ENCODE assay signal across 8 cellular contexts in the genomic region with DNA sequence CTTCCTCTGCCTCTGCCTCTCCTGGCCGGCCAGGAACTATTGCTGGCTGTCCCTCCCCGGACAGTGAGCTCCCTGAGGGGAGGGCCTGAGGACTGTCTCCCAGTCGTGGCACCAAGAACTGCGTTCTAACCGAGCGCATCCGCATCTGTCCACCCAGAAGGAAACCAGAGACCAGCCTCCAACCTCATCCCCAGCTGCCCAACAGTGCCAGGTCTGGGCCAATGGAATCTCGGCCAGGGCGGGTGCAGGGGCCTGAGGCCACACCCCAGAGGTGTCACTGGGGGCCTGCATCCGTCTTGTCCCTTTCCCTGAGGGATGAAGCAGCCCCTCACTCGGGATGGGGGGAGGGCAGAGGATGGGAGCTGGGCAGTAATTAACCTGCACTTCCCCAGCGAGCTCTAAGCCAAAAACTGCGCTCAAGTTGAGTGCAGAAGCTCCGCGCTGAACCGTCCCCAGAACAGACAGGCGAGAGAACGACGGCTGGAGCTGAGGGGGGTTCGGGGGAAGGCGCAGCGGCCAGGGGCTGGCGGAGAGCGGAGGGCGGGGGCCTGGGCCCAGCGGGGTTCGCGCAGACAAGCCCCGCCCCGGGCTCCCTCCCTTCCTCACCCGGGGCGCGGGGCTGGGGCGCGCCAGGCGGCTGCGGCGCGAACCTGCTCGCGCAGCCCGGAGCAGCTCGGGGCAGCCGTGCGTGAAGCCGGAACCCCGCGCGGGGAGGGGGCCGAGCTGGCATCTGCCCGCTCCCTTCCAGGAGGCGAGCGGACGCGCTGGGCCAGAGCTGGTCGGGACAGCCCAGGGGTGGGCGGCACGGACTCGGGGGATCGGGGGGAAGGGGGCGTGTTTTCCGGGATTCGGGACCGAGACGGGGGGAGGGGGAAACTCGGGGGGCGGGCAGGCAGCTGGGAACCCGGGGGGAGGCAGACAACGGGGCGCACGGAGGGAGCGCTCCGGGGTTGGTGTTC. TPM values are rescaled to one million over a fixed set of nuclear protein-coding genes. Genes with fewer than 3 reads are reported as not detected.
DNase-seq lines count a peak whose midpoint lies in the region; ATAC-seq and TF ChIP-seq lines count a peak whose summit lies in the region.

No MANE protein-coding gene starts in this region.

- no peaks in the 10 kb centered on the region for H3K36me3 ChIP-seq in neural progenitor cell

- H3K27me3 Mint-ChIP-seq in neural progenitor cell (ENCODE audit: insufficient read depth, low read depth), result peaks cover 9% of the 10 kb centered on the region

- H3K4me2 ChIP-seq in neural progenitor cell, result peak overlapping the region; percentile 96

- no peak overlapping the region for H3K27ac ChIP-seq in neural progenitor cell
- H3K27ac ChIP-seq in substantia nigra (ENCODE audit: low read depth, low read length, poor library complexity, severe bottlenecking), result peak overlapping the region; percentile 99

- H3F3A ChIP-seq in neural progenitor cell (ENCODE audit: low read depth), result peaks cover 41% of the 10 kb centered on the region

- peaks cover 25% of the 10 kb centered on the region for H3K4me1 ChIP-seq in neural progenitor cell

- no peaks in the 10 kb centered on the region for H3K9me3 ChIP-seq in neural progenitor cell (ENCODE audit: low read depth)

- H3K4me1 Mint-ChIP-seq in neural progenitor cell, result peaks cover 24% of the 10 kb centered on the region

- no peaks in the 10 kb centered on the region for H3K79me2 ChIP-seq in neural progenitor cell (ENCODE audit: low read depth)

- no peaks in the 10 kb centered on the region for H3K9me3 Mint-ChIP-seq in neural progenitor cell

- peak overlapping the region; percentile 88 for H2AFZ ChIP-seq in neural progenitor cell (replicated peaks)

- no peak for TF ChIP-seq CTCF in neural progenitor cell (IDR thresholded peaks at IDR 0.05)

- no peaks in the 10 kb centered on the region for H3K36me3 Mint-ChIP-seq in neural progenitor cell

- DNase-seq in DMS 273 (lab: John Stamatoyannopoulos, UW; ENCODE audit: unreplicated experiment), result peak; percentile 91
- peak; percentile 79 for DNase-seq in HuH-7.5 (ENCODE audit: low spot score)
- DNase-seq in RPMI8226, result peak; percentile 73
- DNase-seq in activated naive CD4-positive, alpha-beta T cell (lab: John Stamatoyannopoulos, UW), result peak in 3 of 4 experiments; percentile 22 to 64 (median 32)
- DNase-seq in foreskin melanocyte, result peak; percentile 72
- peak; percentile 87 for DNase-seq in neural progenitor cell (ENCODE audit: low spot score)
- peak in 47 of 49 donors; percentile 59 to 98 (median 88) for DNase-seq in substantia nigra (lab: John Stamatoyannopoulos, UW)

- H3K9ac ChIP-seq in neural progenitor cell, result no peak overlapping the region

- no peak overlapping the region for H3K27ac Mint-ChIP-seq in neural progenitor cell

- peak; percentile 44 for ATAC-seq in GM21423 (IDR thresholded peaks at IDR 0.05; ENCODE audit: unreplicated experiment)

- H3K4me3 ChIP-seq in neural progenitor cell, result peak overlapping the region; percentile 77

- peaks cover 6% of the 10 kb centered on the region for H4K20me1 ChIP-seq in neural progenitor cell (ENCODE audit: low read depth)

- peaks cover 34% of the 10 kb centered on the region for H3K27me3 ChIP-seq in neural progenitor cell

- peak overlapping the region; percentile 92 for H3K4me3 Mint-ChIP-seq in neural progenitor cell

RNA-seq across cellular contexts. Expression of a gene that starts 1.4 kb away (rescaled TPM):
- 0.13 and 0.46 TPM in 2 replicates for total RNA-seq in neural progenitor cell (ENCODE audit: low replicate concordance)

RNA-seq across cellular contexts. Expression of a gene that starts 13.2 kb away (rescaled TPM):
- not detected in 2 replicates for total RNA-seq in neural progenitor cell (ENCODE audit: low replicate concordance)

RNA-seq across cellular contexts. Expression of a gene that starts 45.7 kb away (rescaled TPM):
- total RNA-seq in neural progenitor cell (ENCODE audit: low replicate concordance), result 1.9 and 5.3 TPM in 2 replicates

RNA-seq across cellular contexts. Expression of a gene that starts 46.6 kb away (rescaled TPM):
- total RNA-seq in neural progenitor cell (ENCODE audit: low replicate concordance), result 1.1 TPM in 1 of 2 replicates, not detected in the other

RNA-seq across cellular contexts. Expression of a gene that starts 53.5 kb away (rescaled TPM):
- 177 and 182 TPM in 2 replicates for total RNA-seq in neural progenitor cell (ENCODE audit: low replicate concordance)

Comparison
In these comparisons a context has a peak if more than half of its experiments do, and no peak if none do; other contexts are left out.
1. DNase-seq: peak in every context shown above with its lines; median percentile 91 in DMS 273; 88 in substantia nigra; 87 in neural progenitor cell; 79 in HuH-7.5; 73 in RPMI8226; 72 in foreskin melanocyte; 32 in activated naive CD4-positive, alpha-beta T cell.